Comparison of ENCODE assay signal across 8 cellular contexts in genomic region chr6:44246663-44247337, GRCh38. TPM values are rescaled to one million over a fixed set of nuclear protein-coding genes. Genes with fewer than 3 reads are reported as not detected.
DNase-seq lines count a peak whose midpoint lies in the region; ATAC-seq and TF ChIP-seq lines count a peak whose summit lies in the region.

Gene HSP90AB1 (plus strand): TSS chr6:44247101. CDS start chr6:44248630, 1,529 bp downstream.

- ATAC-seq in GM18498 (IDR thresholded peaks at IDR 0.05; ENCODE audit: unreplicated experiment) (peak; percentile 68), HG02884 (IDR thresholded peaks at IDR 0.05; ENCODE audit: unreplicated experiment) (peak; percentile 65)

- intact Hi-C loops in left ventricle myocardium inferior (cut with micrococcal nuclease), result no loop called here
- intact Hi-C loops in prostate gland (cut with DNase I), result no loop called here

- TF ChIP-seq CTCF in left ventricle myocardium inferior (IDR thresholded peaks at IDR 0.05; ENCODE audit: borderline replicate concordance) (no peak), prostate gland (IDR thresholded peaks at IDR 0.05) (peak in 1 of 4 experiments; percentile 4)

- peaks cover 39% of the 10 kb centered on the region for H3K36me3 ChIP-seq in left ventricle myocardium inferior
- H3K36me3 ChIP-seq in prostate gland, result peaks cover 11 to 17% of the 10 kb centered on the region in 2 donors

- no peaks in the 10 kb centered on the region for H3K27me3 ChIP-seq in left ventricle myocardium inferior (ENCODE audit: low read depth)
- no peaks in the 10 kb centered on the region for H3K27me3 ChIP-seq in prostate gland (replicated peaks; ENCODE audit: insufficient read depth)

- H3K4me3 ChIP-seq in left ventricle myocardium inferior (peak within 1 kb of the TSS; percentile 96), prostate gland (peak within 1 kb of the TSS; percentile 98)

- H3K9me3 ChIP-seq in left ventricle myocardium inferior (replicated peaks) (no peaks in the 10 kb centered on the region), prostate gland (no peaks in the 10 kb centered on the region)

- H3K27ac ChIP-seq in left ventricle myocardium inferior (replicated peaks) (peak within 1 kb of the TSS; percentile 99), prostate gland (peak within 1 kb of the TSS; percentile 98 to 100)

- TF ChIP-seq POLR2A in prostate gland (IDR thresholded peaks at IDR 0.05), result peak; percentile 86

- WGBS in prostate gland, result under 1% methylated on average over 34 of the region's 34 CpGs

- H3K4me1 ChIP-seq in left ventricle myocardium inferior, result peaks cover 63% of the 10 kb centered on the region
- H3K4me1 ChIP-seq in prostate gland (replicated peaks), result peaks cover 7% of the 10 kb centered on the region

- DNase-seq in NCI-H146 treated with DMSO at 0.1 percent for 48 hours (lab: John Stamatoyannopoulos, UW; ENCODE audit: unreplicated experiment), result peak; percentile 98
- DNase-seq in T-helper 1 cell, result peak; percentile 90 to 99 (median 94)
- peak; percentile 83 for DNase-seq in amniotic stem cell (lab: John Stamatoyannopoulos, UW)
- peak; percentile 94 for DNase-seq in left ventricle myocardium inferior
- DNase-seq in prostate gland (ENCODE audit: low spot score), result peak; percentile 98
- peak; percentile 98 for DNase-seq in ureter (ENCODE audit: low spot score)

RNA-seq across cellular contexts. Expression of gene HSP90AB1, which starts in this region (rescaled TPM):
- 786 TPM for total RNA-seq in left ventricle myocardium inferior
- 100 to 1,000 TPM; 650 to 805 TPM for total RNA-seq in prostate gland
- total RNA-seq in ureter, result 936 TPM

Comparison
In these comparisons a context has a peak if more than half of its experiments do, and no peak if none do; other contexts are left out.
1. Peak in every context shown above with its lines: DNase-seq, ATAC-seq, H3K4me3 ChIP-seq and H3K27ac ChIP-seq.